In the genomic region with DNA sequence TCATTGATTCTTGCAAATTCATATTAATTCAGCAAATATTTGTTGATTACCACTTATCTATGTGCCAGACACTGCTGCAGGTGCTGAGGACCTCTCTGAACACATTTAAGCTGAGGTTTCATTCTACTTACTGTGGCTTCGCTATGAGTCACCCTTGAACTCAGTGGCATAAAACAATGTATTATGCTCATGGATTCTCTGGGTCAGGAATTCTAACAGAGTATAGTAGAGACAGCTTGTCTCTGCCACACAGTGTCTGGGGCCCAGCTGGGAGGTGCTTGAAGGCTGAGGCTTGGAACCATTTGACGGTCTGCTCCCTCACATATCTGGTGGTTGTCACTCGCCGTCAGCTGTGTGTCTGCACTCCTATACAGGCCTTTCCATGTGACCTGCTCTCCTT, we compare ENCODE assay signal across 15 cellular contexts.
A peak's percentile ranks its signal among the peaks of the same experiment; 100 is the strongest.
DNase-seq lines count a peak whose midpoint lies in the region; ATAC-seq and TF ChIP-seq lines count a peak whose summit lies in the region.
"Had no signal": no experiment of that assay in that cellular context is flagged by ENCODE, and none has a peak within 500 bp of the region (broad histone marks: within the 10 kb centered on the region; RNA-seq: fewer than 3 reads in every experiment).

No MANE protein-coding gene starts in this region.

- no peak overlapping the region for H3K4me3 ChIP-seq in astrocyte of the cerebellum (ENCODE audit: low read depth, low read length)
- H3K4me3 ChIP-seq: thoracic aorta had no signal

- TF ChIP-seq CTCF in astrocyte of the cerebellum (IDR thresholded peaks at IDR 0.05; ENCODE audit: low read depth, low read length, missing control alignments), result no peak

- DNase-seq in astrocyte of the cerebellum (ENCODE audit: low read depth), result peak; percentile 15
- peak; percentile 78 for DNase-seq in renal cortical epithelial cell (ENCODE audit: low read depth)
- DNase-seq in NCI-H1048 (lab: John Stamatoyannopoulos, UW), result no peak
- DNase-seq in T-helper 9 cell, result no peak
- DNase-seq: activated CD4-positive, alpha-beta memory T cell treated with anti-CD3 and anti-CD28 coated beads for 36 hours; CD4-positive, CD25-positive, alpha-beta regulatory T cell; erythroblast; mesendoderm; NCI-H1092 treated with DMSO at 0.1 percent for 48 hours; nucleus accumbens had no signal

- in situ Hi-C loops in astrocyte of the cerebellum (cut with HindIII; ENCODE audit: low sequenced_read_pairs), result no loop called here

- ATAC-seq in GM19395 (IDR thresholded peaks at IDR 0.05; ENCODE audit: unreplicated experiment), result peak; percentile 87
- peak; percentile 53 for ATAC-seq in HG03565 (IDR thresholded peaks at IDR 0.05; ENCODE audit: unreplicated experiment)
- ATAC-seq in HG03460 (IDR thresholded peaks at IDR 0.05; ENCODE audit: unreplicated experiment), result no peak
- ATAC-seq: Panc1 had no signal

Comparison
In these comparisons a context has a peak if more than half of its experiments do, and no peak if none do; other contexts are left out.
1. DNase-seq: peak in astrocyte of the cerebellum (single experiment) and renal cortical epithelial cell (single experiment); none in NCI-H1048 (single experiment) and T-helper 9 cell (single experiment).